Comparison of ENCODE assay signal across 11 cellular contexts in the genomic region with DNA sequence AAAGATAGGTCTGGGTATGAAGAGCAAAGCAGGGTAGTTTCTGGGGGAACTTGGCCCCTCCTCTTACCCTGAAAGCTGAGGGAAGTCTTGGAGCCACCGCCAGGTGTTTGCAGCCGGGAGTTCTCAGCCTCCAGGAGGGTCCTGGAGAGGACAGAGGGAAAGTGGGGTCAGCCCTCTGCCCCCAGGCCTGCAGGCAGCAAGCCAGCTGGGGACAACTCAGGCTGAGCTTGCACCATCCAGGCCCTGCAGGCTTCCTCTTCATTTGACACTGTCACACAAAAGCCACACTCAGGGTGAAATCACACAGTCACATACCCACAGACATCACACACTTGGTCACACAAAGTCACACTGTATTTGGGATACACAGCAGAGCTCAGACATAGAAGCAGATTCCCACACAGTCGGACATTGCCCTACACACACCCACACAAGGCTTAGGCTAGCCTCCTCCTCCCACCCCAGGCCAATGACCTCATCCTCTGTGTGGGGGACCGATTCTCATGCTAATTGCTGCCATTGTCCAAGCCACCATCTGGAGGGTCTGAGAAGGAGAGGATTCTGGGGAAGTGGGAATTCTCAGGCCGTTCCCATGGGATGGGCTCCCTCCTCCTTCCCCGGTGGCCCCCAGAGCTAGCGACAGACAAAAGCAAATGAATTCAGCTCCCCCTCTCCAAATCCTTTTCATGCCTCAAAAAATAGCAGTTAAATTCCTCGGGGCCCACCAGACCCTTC. TPM values are rescaled to one million over a fixed set of nuclear protein-coding genes. Genes with fewer than 3 reads are reported as not detected.
DNase-seq lines count a peak whose midpoint lies in the region; ATAC-seq, FAIRE-seq and TF ChIP-seq lines count a peak whose summit lies in the region.
"Had no signal": no experiment of that assay in that cellular context is flagged by ENCODE, and none has a peak within 500 bp of the region (broad histone marks: within the 10 kb centered on the region; RNA-seq: fewer than 3 reads in every experiment).

No MANE protein-coding gene starts in this region.

- TF ChIP-seq RAD21 in K562 (CRISPR knock-in tag; conservative IDR thresholded peaks at IDR 0.05 in 1 of 2, IDR thresholded peaks at IDR 0.05 in 1 of 2) = no peak

- POLR2A ChIA-PET in K562 (lab: Yijun Ruan, JAX) = interaction anchor here (0.8 to 1.2 kb wide), 3 partner anchors 12 to 34 kb away, joined by 3 to 10 read pairs (median 3); no protein-coding TSS in a partner anchor

- H3K9me3 ChIP-seq in HUES48 (ENCODE audit: control insufficient read depth, insufficient read depth, low read length) (no peaks in the 10 kb centered on the region), K562 (replicated peaks; ENCODE audit: control insufficient read depth, insufficient read depth, low read depth, low read length) (no peaks in the 10 kb centered on the region), iPS-18a (ENCODE audit: control insufficient read depth, low read depth, low read length) (no peaks in the 10 kb centered on the region)

- TF ChIP-seq POLR2A in K562 (conservative IDR thresholded peaks at IDR 0.05) = no peak

- H3K9ac ChIP-seq in HUES48 (ENCODE audit: low read depth, low read length) (peak overlapping the region; percentile 44), K562 (ENCODE audit: insufficient read depth in 1 of 2, low read depth in 2 of 2, low read length in 2 of 2) (peak overlapping the region in 1 of 2 experiments; percentile 81; a peak in 3 of 4 replicates), iPS-18a (ENCODE audit: low read length) (peak overlapping the region; percentile 86), rectal smooth muscle tissue (ENCODE audit: low read length) (no peak overlapping the region)

- H3K4me1 ChIP-seq in HUES48 (ENCODE audit: control insufficient read depth, insufficient read depth, low read length) (peaks cover 64% of the 10 kb centered on the region), K562 (replicated peaks in 1 of 2; ENCODE audit: control insufficient read depth in 2 of 2, insufficient read depth in 2 of 2, low read length in 2 of 2) (peaks cover 24 to 72% of the 10 kb centered on the region in 2 experiments), iPS-18a (ENCODE audit: control insufficient read depth, low read depth, low read length) (peaks cover 53% of the 10 kb centered on the region), rectal smooth muscle tissue (ENCODE audit: control insufficient read depth, insufficient read depth, low read length) (peaks cover 17% of the 10 kb centered on the region)

- H3K36me3 ChIP-seq in HUES48 (ENCODE audit: control insufficient read depth, insufficient read depth, low read length) = peaks cover 31% of the 10 kb centered on the region
- no peaks in the 10 kb centered on the region for H3K36me3 ChIP-seq in K562 (ENCODE audit: control insufficient read depth, insufficient read depth, low read length)
- H3K36me3 ChIP-seq in iPS-18a (ENCODE audit: control insufficient read depth, low read depth, low read length) = peaks cover 26% of the 10 kb centered on the region
- no peaks in the 10 kb centered on the region for H3K36me3 ChIP-seq in rectal smooth muscle tissue (ENCODE audit: control insufficient read depth, insufficient read depth, low read length)

- in situ Hi-C loops in K562 (cut with MboI) = no loop called here

- intact Hi-C loops in K562 (cut with micrococcal nuclease) = no loop called here

- H3K4me3 ChIP-seq in HUES48 (ENCODE audit: low read depth, low read length) (peak overlapping the region; percentile 46), K562 (no peak overlapping the region), iPS-18a (ENCODE audit: low read length) (peak overlapping the region; percentile 82), rectal smooth muscle tissue (ENCODE audit: low read length) (no peak overlapping the region)

- H3K9me1 ChIP-seq in K562 (ENCODE audit: control insufficient read depth, insufficient read depth, low read length) = no peaks in the 10 kb centered on the region

- no peak for TF ChIP-seq EP300 in K562 (IDR thresholded peaks at IDR 0.05; ENCODE audit: low read length)

- CTCF ChIA-PET in K562 (lab: Yijun Ruan, JAX; ENCODE audit: low intra/inter-chr PET ratio) = interaction anchor here (0.7 kb wide), 1 partner anchor 32 kb away, joined by 3 read pairs; the partner anchor contains the start of gene CRABP2

- no peaks in the 10 kb centered on the region; the same call in 2 of the 3 replicates for H3K79me2 ChIP-seq in K562 (ENCODE audit: control insufficient read depth, insufficient read depth, low read length)

- no peak for TF ChIP-seq CTCF in K562 (IDR thresholded peaks at IDR 0.05 in 2 of 3, conservative IDR thresholded peaks at IDR 0.05 in 1 of 3; ENCODE audit: insufficient read depth in 2 of 3, low read depth in 1 of 3, low read length in 3 of 3)

- peaks cover 4% of the 10 kb centered on the region; the same call in 1 of the 2 replicates for H3K27me3 ChIP-seq in HUES48 (ENCODE audit: control insufficient read depth, insufficient read depth, low read length)
- no peaks in the 10 kb centered on the region for H3K27me3 ChIP-seq in K562 (ENCODE audit: control insufficient read depth in 2 of 2, insufficient read depth in 2 of 2, low read length in 2 of 2)
- peaks cover 6% of the 10 kb centered on the region for H3K27me3 ChIP-seq in iPS-18a (ENCODE audit: control insufficient read depth, insufficient read depth, low read length)
- H3K27me3 ChIP-seq in rectal smooth muscle tissue (ENCODE audit: control insufficient read depth, insufficient read depth, low read length) = peaks cover 7% of the 10 kb centered on the region

- peak; percentile 70 for ATAC-seq in K562

- H2AFZ ChIP-seq in K562 (ENCODE audit: low read depth, low read length) = no peak overlapping the region

- FAIRE-seq in K562 (lab: Jason Lieb, UNC) = peak; percentile 96
- no peak for FAIRE-seq in GM19239 (lab: Jason Lieb, UNC)

- DNase-seq in K562 (ENCODE audit: extremely low read depth in 1 of 4, low spot score in 3 of 4) (peak in 2 of 4 experiments; percentile 48 to 55), DMS79 treated with DMSO at 0.1 percent for 48 hours (lab: John Stamatoyannopoulos, UW) (no peak), NCI-H2107 treated with DMSO at 0.1 percent for 48 hours (lab: John Stamatoyannopoulos, UW; ENCODE audit: unreplicated experiment) (no peak), cortex of kidney (lab: John Stamatoyannopoulos, UW) (no peak), GM19239 (ENCODE audit: insufficient read length, low spot score) (no peak)
- DNase-seq: activated B cell treated with CpG ODN at 0.5 μM for 24 hours; activated naive CD4-positive, alpha-beta T cell had no signal

- no peaks in the 10 kb centered on the region for H4K20me1 ChIP-seq in K562 (replicated peaks; ENCODE audit: control insufficient read depth, insufficient read depth, low read length)

- H3K4me2 ChIP-seq in K562 (ENCODE audit: insufficient read depth, low read length) = peak overlapping the region; percentile 3

- no TSS peak for BruUV-seq in K562 (replicated peaks; lab: Mats Ljungman, UMichigan)

- H3K27ac ChIP-seq in HUES48 (ENCODE audit: low read depth, low read length) (peak overlapping the region; percentile 99), K562 (ENCODE audit: extremely low read depth, low read depth, low read length) (no peak overlapping the region), iPS-18a (ENCODE audit: low read length) (peak overlapping the region; percentile 65), rectal smooth muscle tissue (ENCODE audit: low read depth, low read length) (peak overlapping the region; percentile 12)

- WGBS in K562 (ENCODE audit: insufficient coverage, low coverage, missing lambda C conversion rate) = 25% methylated on average over 7 of the region's 8 CpGs

RNA-seq across cellular contexts. Expression of gene NES, which starts 3.7 kb away (rescaled TPM):
- 1.5 and 2.0 TPM in 2 replicates for total RNA-seq in K562 (2011; cell fraction: chromatin; rRNA removed; ENCODE audit: low replicate concordance)
- 1.7 TPM in 2 replicates for total RNA-seq in K562 (2011; cell fraction: nucleolus; rRNA removed)
- 1.8 and 3.1 TPM in 2 replicates for total RNA-seq in K562 (2011; cell fraction: nucleoplasm; rRNA removed)
- total RNA-seq in K562 (2014; rRNA removed) (5.8 and 6.6 TPM in 2 replicates), K562 (2014; rRNA removed; fragmentation: Illumina TruSeq; extraction: Trizol) (3.3 and 4.1 TPM in 2 replicates), K562 (2015; rRNA removed; fragmentation: Illumina TruSeq; extraction: Trizol) (4.8 and 4.9 TPM in 2 replicates), K562 (2021) (5.5 and 8.6 TPM in 2 replicates)
- polyA plus RNA-seq in K562 (2011; rRNA removed) (2.7 TPM in 2 replicates), K562 (2014; fragmentation: Illumina TruSeq; extraction: Trizol) (5.4 and 6.3 TPM in 2 replicates), K562 (2014; fragmentation: Nextera tagmentation; extraction: Ambion mirVana) (under 1 TPM; 0.10 to 0.13 TPM), K562 (2014; rRNA removed) (2.5 and 4.2 TPM in 2 replicates)
- 1.5 and 2.5 TPM in 2 replicates for polyA plus RNA-seq in K562 (2011; cell fraction: cytosol; rRNA removed)
- 3.2 and 5.5 TPM in 2 replicates for polyA plus RNA-seq in K562 (2011; cell fraction: nucleus; rRNA removed)
- 6.5 and 7.0 TPM in 2 replicates for polyA plus RNA-seq in K562 (2012)
- 2.3 and 2.4 TPM in 2 replicates for polyA minus RNA-seq in K562 (2011; rRNA and poly(A)+ RNA removed)
- polyA minus RNA-seq in K562 (2011; cell fraction: cytosol; rRNA and poly(A)+ RNA removed) = 3.8 and 5.4 TPM in 2 replicates
- 1.2 and 1.4 TPM in 2 replicates for polyA minus RNA-seq in K562 (2011; cell fraction: nucleus; rRNA and poly(A)+ RNA removed)
- total RNA-seq: activated B cell treated with CpG ODN at 0.5 μM for 24 hours, mononuclear cell had no signal

RNA-seq across cellular contexts. Expression of gene BCAN, which starts 31.6 kb away (rescaled TPM):
- 0.12 TPM in 1 of 2 replicates, not detected in the other for total RNA-seq in K562 (2011; cell fraction: chromatin; rRNA removed; ENCODE audit: low replicate concordance)
- 0.17 and 0.26 TPM in 2 replicates for total RNA-seq in K562 (2011; cell fraction: nucleolus; rRNA removed)
- not detected in 2 replicates for total RNA-seq in K562 (2011; cell fraction: nucleoplasm; rRNA removed)
- 0.12 TPM in 1 of 2 replicates, not detected in the other for total RNA-seq in K562 (2014; rRNA removed)
- not detected in 2 replicates for total RNA-seq in K562 (2014; rRNA removed; fragmentation: Illumina TruSeq; extraction: Trizol)
- 0.08 TPM in 1 of 2 replicates, not detected in the other for total RNA-seq in K562 (2015; rRNA removed; fragmentation: Illumina TruSeq; extraction: Trizol)
- total RNA-seq in K562 (2021) = 0.22 TPM in 1 of 2 replicates, not detected in the other
- polyA plus RNA-seq in K562 (2011; rRNA removed) = 0.06 and 0.09 TPM in 2 replicates
- 0.04 and 0.25 TPM in 2 replicates for polyA plus RNA-seq in K562 (2011; cell fraction: cytosol; rRNA removed)
- polyA plus RNA-seq in K562 (2011; cell fraction: nucleus; rRNA removed) = 0.06 and 0.21 TPM in 2 replicates
- 0.35 and 0.52 TPM in 2 replicates for polyA plus RNA-seq in K562 (2012)
- polyA plus RNA-seq in K562 (2014; fragmentation: Illumina TruSeq; extraction: Trizol) = 0.19 and 0.33 TPM in 2 replicates
- under 1 TPM in 1 of 2 experiments, not detected in 1; 0.04 TPM for polyA plus RNA-seq in K562 (2014; fragmentation: Nextera tagmentation; extraction: Ambion mirVana)
- 0.22 and 0.23 TPM in 2 replicates for polyA plus RNA-seq in K562 (2014; rRNA removed)
- polyA minus RNA-seq in K562 (2011; rRNA and poly(A)+ RNA removed) = not detected in 2 replicates
- polyA minus RNA-seq in K562 (2011; cell fraction: cytosol; rRNA and poly(A)+ RNA removed) = not detected in 2 replicates
- not detected in 2 replicates for polyA minus RNA-seq in K562 (2011; cell fraction: nucleus; rRNA and poly(A)+ RNA removed)
- total RNA-seq: mononuclear cell had no signal

RNA-seq across cellular contexts. Expression of gene CRABP2, which starts 31.8 kb away (rescaled TPM):
- total RNA-seq in K562 (2011; cell fraction: chromatin; rRNA removed; ENCODE audit: low replicate concordance) = 0.86 TPM in 1 of 2 replicates, not detected in the other
- total RNA-seq in K562 (2011; cell fraction: nucleolus; rRNA removed) = 0.39 and 1.0 TPM in 2 replicates
- total RNA-seq in K562 (2011; cell fraction: nucleoplasm; rRNA removed) = 0.44 TPM in 1 of 2 replicates, not detected in the other
- total RNA-seq in K562 (2014; rRNA removed) (0.86 and 1.2 TPM in 2 replicates), K562 (2014; rRNA removed; fragmentation: Illumina TruSeq; extraction: Trizol) (0.32 and 0.36 TPM in 2 replicates), K562 (2015; rRNA removed; fragmentation: Illumina TruSeq; extraction: Trizol) (0.72 and 1.3 TPM in 2 replicates), K562 (2021) (1.5 and 1.6 TPM in 2 replicates)
- polyA plus RNA-seq in K562 (2011; rRNA removed) (0.50 and 1.5 TPM in 2 replicates), K562 (2014; fragmentation: Illumina TruSeq; extraction: Trizol) (1.9 and 2.5 TPM in 2 replicates), K562 (2014; fragmentation: Nextera tagmentation; extraction: Ambion mirVana) (under 1 TPM; 0.30 to 0.52 TPM), K562 (2014; rRNA removed) (0.82 and 1.2 TPM in 2 replicates)
- polyA plus RNA-seq in K562 (2011; cell fraction: cytosol; rRNA removed) = 0.58 and 1.3 TPM in 2 replicates
- polyA plus RNA-seq in K562 (2011; cell fraction: nucleus; rRNA removed) = 1.8 and 2.6 TPM in 2 replicates
- polyA plus RNA-seq in K562 (2012) = 2.6 and 2.9 TPM in 2 replicates
- 0.28 and 0.72 TPM in 2 replicates for polyA minus RNA-seq in K562 (2011; rRNA and poly(A)+ RNA removed)
- polyA minus RNA-seq in K562 (2011; cell fraction: cytosol; rRNA and poly(A)+ RNA removed) = not detected in 2 replicates
- polyA minus RNA-seq in K562 (2011; cell fraction: nucleus; rRNA and poly(A)+ RNA removed) = not detected in 2 replicates

RNA-seq across cellular contexts. Expression of gene HAPLN2, which starts 54.3 kb away (rescaled TPM):
- total RNA-seq in K562 (2011; cell fraction: chromatin; rRNA removed; ENCODE audit: low replicate concordance) = 1.4 TPM in 1 of 2 replicates, not detected in the other
- 3.0 TPM in 2 replicates for total RNA-seq in K562 (2011; cell fraction: nucleolus; rRNA removed)
- total RNA-seq in K562 (2011; cell fraction: nucleoplasm; rRNA removed) = 0.53 and 0.88 TPM in 2 replicates
- 3.1 and 3.8 TPM in 2 replicates for total RNA-seq in K562 (2014; rRNA removed)
- not detected in 2 replicates for total RNA-seq in K562 (2014; rRNA removed; fragmentation: Illumina TruSeq; extraction: Trizol)
- 0.14 and 0.19 TPM in 2 replicates for total RNA-seq in K562 (2015; rRNA removed; fragmentation: Illumina TruSeq; extraction: Trizol)
- 3.6 and 5.2 TPM in 2 replicates for total RNA-seq in K562 (2021)
- 0.39 and 0.76 TPM in 2 replicates for polyA plus RNA-seq in K562 (2011; rRNA removed)
- 1.3 and 4.1 TPM in 2 replicates for polyA plus RNA-seq in K562 (2011; cell fraction: cytosol; rRNA removed)
- polyA plus RNA-seq in K562 (2011; cell fraction: nucleus; rRNA removed) = 6.5 and 10.9 TPM in 2 replicates
- 0.95 and 3.3 TPM in 2 replicates for polyA plus RNA-seq in K562 (2012)
- polyA plus RNA-seq in K562 (2014; fragmentation: Illumina TruSeq; extraction: Trizol) = 0.17 TPM in 1 of 2 replicates, not detected in the other
- polyA plus RNA-seq in K562 (2014; fragmentation: Nextera tagmentation; extraction: Ambion mirVana) = not detected
- 4.4 and 4.5 TPM in 2 replicates for polyA plus RNA-seq in K562 (2014; rRNA removed)
- polyA minus RNA-seq in K562 (2011; rRNA and poly(A)+ RNA removed) = 0.35 TPM in 1 of 2 replicates, not detected in the other
- polyA minus RNA-seq in K562 (2011; cell fraction: cytosol; rRNA and poly(A)+ RNA removed) = not detected in 2 replicates
- 3.1 and 3.8 TPM in 2 replicates for polyA minus RNA-seq in K562 (2011; cell fraction: nucleus; rRNA and poly(A)+ RNA removed)
- total RNA-seq: activated B cell treated with CpG ODN at 0.5 μM for 24 hours had no signal

RNA-seq across cellular contexts. Expression of gene METTL25B, which starts 54.7 kb away (rescaled TPM):
- 50.1 and 117 TPM in 2 replicates for total RNA-seq in K562 (2011; cell fraction: chromatin; rRNA removed; ENCODE audit: low replicate concordance)
- 103 and 114 TPM in 2 replicates for total RNA-seq in K562 (2011; cell fraction: nucleolus; rRNA removed)
- 74.6 and 83.1 TPM in 2 replicates for total RNA-seq in K562 (2011; cell fraction: nucleoplasm; rRNA removed)
- total RNA-seq in K562 (2014; rRNA removed) (33.1 and 39.1 TPM in 2 replicates), K562 (2014; rRNA removed; fragmentation: Illumina TruSeq; extraction: Trizol) (17.8 and 26.3 TPM in 2 replicates), K562 (2015; rRNA removed; fragmentation: Illumina TruSeq; extraction: Trizol) (27.0 and 30.3 TPM in 2 replicates), K562 (2021) (46.3 and 48.3 TPM in 2 replicates)
- polyA plus RNA-seq in K562 (2011; rRNA removed) (37.1 and 46.1 TPM in 2 replicates), K562 (2014; fragmentation: Illumina TruSeq; extraction: Trizol) (33.9 and 37.7 TPM in 2 replicates), K562 (2014; fragmentation: Nextera tagmentation; extraction: Ambion mirVana) (10 to 100 TPM in 1 of 2 experiments, 1 to 10 TPM in 1; 7.7 to 13.2 TPM), K562 (2014; rRNA removed) (41.8 and 57.4 TPM in 2 replicates)
- polyA plus RNA-seq in K562 (2011; cell fraction: cytosol; rRNA removed) = 44.7 and 53.0 TPM in 2 replicates
- 79.3 and 98.8 TPM in 2 replicates for polyA plus RNA-seq in K562 (2011; cell fraction: nucleus; rRNA removed)
- polyA plus RNA-seq in K562 (2012) = 34.9 and 66.4 TPM in 2 replicates
- 17.4 and 21.8 TPM in 2 replicates for polyA minus RNA-seq in K562 (2011; rRNA and poly(A)+ RNA removed)
- 20.6 and 27.1 TPM in 2 replicates for polyA minus RNA-seq in K562 (2011; cell fraction: cytosol; rRNA and poly(A)+ RNA removed)
- 25.0 and 34.1 TPM in 2 replicates for polyA minus RNA-seq in K562 (2011; cell fraction: nucleus; rRNA and poly(A)+ RNA removed)

Comparison
In these comparisons a context has a peak if more than half of its experiments do, and no peak if none do; other contexts are left out.
1. H3K4me3 ChIP-seq: peak in HUES48 (single experiment) and iPS-18a (single experiment); none in K562 (single experiment) and rectal smooth muscle tissue (single experiment).